1 cellular context compared by ENCODE assay signal in genomic region chr11:47413908-47414684, GRCh38.
TF ChIP-seq lines count a peak whose summit lies in the region.

No MANE protein-coding gene starts in this region.

TF ChIP-seq in GM23338, 12 proteins besides CTCF, POLR2A, EP300 and RAD21 (continued from another document):
- TF ChIP-seq ZNF462 (CRISPR knock-in tag; IDR thresholded peaks at IDR 0.05), result no peak
- no peak for TF ChIP-seq REST (IDR thresholded peaks at IDR 0.05; ENCODE audit: unreplicated experiment)
- TF ChIP-seq CREB1 (CRISPR knock-in tag; IDR thresholded peaks at IDR 0.05; ENCODE audit: low read depth), result no peak
